18 cellular contexts compared by ENCODE assay signal in genomic region chr14:48580692-48581091, GRCh38.
DNase-seq lines count a peak whose midpoint lies in the region; ATAC-seq, FAIRE-seq and TF ChIP-seq lines count a peak whose summit lies in the region.
"Had no signal": no experiment of that assay in that cellular context is flagged by ENCODE, and none has a peak within 500 bp of the region (broad histone marks: within the 10 kb centered on the region; RNA-seq: fewer than 3 reads in every experiment).

No MANE protein-coding gene starts in this region.

- H3K9me3 ChIP-seq in OCI-LY7 (ENCODE audit: low read length) (no peaks in the 10 kb centered on the region), endodermal cell (ENCODE audit: control insufficient read depth, low read length) (peaks cover 4% of the 10 kb centered on the region), kidney (ENCODE audit: control insufficient read depth in 1 of 2, low read length in 2 of 2) (no peaks in the 10 kb centered on the region)
- H3K9me3 ChIP-seq: A549, BE2C, Caco-2 had no signal

- BruUV-seq in OCI-LY7 (replicated peaks; lab: Mats Ljungman, UMichigan), result no TSS peak

- DNase-seq in H7 (peak; percentile 5), LNCaP clone FGC (ENCODE audit: low read depth) (no peak), OCI-LY7 (ENCODE audit: low spot score) (no peak), endodermal cell (no peak), glomerular visceral epithelial cell (ENCODE audit: extremely low spot score) (no peak), kidney (no peak), GM19239 (ENCODE audit: insufficient read length, low spot score) (no peak)
- DNase-seq: BE2C; Caco-2; CD8-positive, alpha-beta memory T cell; DND-41; GDM1; GOT3; KG1 had no signal

- H3K4me3 ChIP-seq in H7 (ENCODE audit: insufficient read depth, low read depth, low read length) (no peak overlapping the region), LNCaP clone FGC (ENCODE audit: low read depth, low read length) (no peak overlapping the region), OCI-LY7 (ENCODE audit: low read depth, low read length, poor library complexity, severe bottlenecking) (no peak overlapping the region), endodermal cell (ENCODE audit: low read length) (no peak overlapping the region), kidney (ENCODE audit: low read length in 2 of 2) (no peak overlapping the region)
- H3K4me3 ChIP-seq: A549 had no signal

- H4K20me1 ChIP-seq in OCI-LY7 (ENCODE audit: insufficient read depth, low read length), result no peaks in the 10 kb centered on the region

- no peak overlapping the region for H3K4me3 Mint-ChIP-seq in endodermal cell
- H3K4me3 Mint-ChIP-seq: CD8-positive, alpha-beta memory T cell; IgD-negative memory B cell had no signal

- H3K27ac ChIP-seq in OCI-LY7 (ENCODE audit: low read depth, low read length, poor library complexity, severe bottlenecking) (no peak overlapping the region), endodermal cell (ENCODE audit: low read depth, low read length) (no peak overlapping the region), kidney (ENCODE audit: low read depth in 2 of 2, low read length in 2 of 2) (no peak overlapping the region)
- H3K27ac ChIP-seq: A549 had no signal

- 80 to 96% methylated on average over 4 to 5 of the region's 5 CpGs for WGBS in endodermal cell (ENCODE audit: insufficient coverage in 1 of 2, insufficient read length in 1 of 2), 2 experiments

- H3K27ac Mint-ChIP-seq in endodermal cell, result no peak overlapping the region
- H3K27ac Mint-ChIP-seq: CD8-positive, alpha-beta memory T cell; IgD-negative memory B cell had no signal

- H3K9me2 ChIP-seq in OCI-LY7 (ENCODE audit: insufficient read depth, low read length), result no peaks in the 10 kb centered on the region

- H3K4me1 Mint-ChIP-seq in endodermal cell, result peaks cover 4% of the 10 kb centered on the region
- H3K4me1 Mint-ChIP-seq: CD8-positive, alpha-beta memory T cell; IgD-negative memory B cell had no signal

- 0 out of 2 replicates have a peak, but pooled peaks have one; percentile 16 for TF ChIP-seq CTCF in LNCaP clone FGC (IDR thresholded peaks at IDR 0.05; ENCODE audit: control insufficient read depth, extremely low read depth, insufficient read depth)
- 0 out of 2 replicates have a peak, but pooled peaks have one; percentile 20 for TF ChIP-seq CTCF in OCI-LY7 (conservative IDR thresholded peaks at IDR 0.05; ENCODE audit: low read length)
- peak; percentile 56 for TF ChIP-seq CTCF in endodermal cell (conservative IDR thresholded peaks at IDR 0.05)
- no peak for TF ChIP-seq CTCF in kidney (IDR thresholded peaks at IDR 0.05; ENCODE audit: borderline replicate concordance, extremely low read depth, insufficient read depth)

- intact Hi-C loops in OCI-LY7 (cut with micrococcal nuclease; ENCODE audit: unreplicated experiment), result no loop called here
- intact Hi-C loops in kidney (cut with DNase I), result no loop called here

- CTCF ChIA-PET in OCI-LY7 (lab: Charles Lee; ENCODE audit: unreplicated experiment), result no interaction called here

- H2AFZ ChIP-seq in OCI-LY7 (ENCODE audit: low read length), result no peak overlapping the region

- H3K4me1 ChIP-seq in OCI-LY7 (ENCODE audit: insufficient read depth, low read length, poor library complexity, severe bottlenecking), result no peaks in the 10 kb centered on the region
- no peaks in the 10 kb centered on the region for H3K4me1 ChIP-seq in endodermal cell (ENCODE audit: control insufficient read depth, insufficient read depth, low read length)
- no peaks in the 10 kb centered on the region for H3K4me1 ChIP-seq in kidney (ENCODE audit: control insufficient read depth in 1 of 2, insufficient read depth in 1 of 2, low read depth in 1 of 2, low read length in 2 of 2)
- H3K4me1 ChIP-seq: A549, BE2C, Caco-2 had no signal

- no peak for ATAC-seq in GM21619 (IDR thresholded peaks at IDR 0.05; ENCODE audit: unreplicated experiment)
- ATAC-seq: A549 had no signal

- no peaks in the 10 kb centered on the region for H3K79me2 ChIP-seq in OCI-LY7 (ENCODE audit: insufficient read depth, low read depth, low read length)

- H3K4me2 ChIP-seq in OCI-LY7 (ENCODE audit: low read length), result no peak overlapping the region
- H3K4me2 ChIP-seq: A549 had no signal

- POLR2A ChIA-PET in OCI-LY7 (lab: Charles Lee), result no interaction called here

- H3K27me3 ChIP-seq in H7 (ENCODE audit: control insufficient read depth, insufficient read depth, low read length) (no peaks in the 10 kb centered on the region), endodermal cell (ENCODE audit: control insufficient read depth, insufficient read depth, low read length, poor library complexity, severe bottlenecking) (no peaks in the 10 kb centered on the region)
- H3K27me3 ChIP-seq: BE2C had no signal

- no peaks in the 10 kb centered on the region for H3K36me3 Mint-ChIP-seq in endodermal cell (ENCODE audit: low read depth)
- H3K36me3 Mint-ChIP-seq: CD8-positive, alpha-beta memory T cell; IgD-negative memory B cell had no signal

- H3K36me3 ChIP-seq in H7 (replicated peaks; ENCODE audit: control insufficient read depth, insufficient read depth, low read length), result no peaks in the 10 kb centered on the region
- no peaks in the 10 kb centered on the region for H3K36me3 ChIP-seq in OCI-LY7 (ENCODE audit: insufficient read depth, low read length)
- no peaks in the 10 kb centered on the region for H3K36me3 ChIP-seq in endodermal cell (ENCODE audit: control insufficient read depth, insufficient read depth, low read length)
- no peaks in the 10 kb centered on the region for H3K36me3 ChIP-seq in kidney (ENCODE audit: control insufficient read depth in 1 of 2, insufficient read depth in 2 of 2, low read length in 2 of 2)
- H3K36me3 ChIP-seq: BE2C had no signal

- H3K9me3 Mint-ChIP-seq in endodermal cell, result peaks cover 5% of the 10 kb centered on the region
- H3K9me3 Mint-ChIP-seq: IgD-negative memory B cell had no signal

- H3K9ac ChIP-seq in endodermal cell (ENCODE audit: extremely low read depth, low read length, poor library complexity, severe bottlenecking) (no peak overlapping the region), kidney (ENCODE audit: low read length in 2 of 2) (no peak overlapping the region)

- FAIRE-seq in kidney (lab: Jason Lieb, UNC) (no peak), GM19239 (lab: Jason Lieb, UNC) (no peak)
- FAIRE-seq: A549, GM12892 had no signal

- H3K27me3 Mint-ChIP-seq in endodermal cell (ENCODE audit: insufficient read depth), result no peaks in the 10 kb centered on the region
- H3K27me3 Mint-ChIP-seq: CD8-positive, alpha-beta memory T cell; IgD-negative memory B cell had no signal
